In genomic region chr7:54788664-54789063, GRCh38 we compare ENCODE assay signal across 8 cellular contexts. TPM values are rescaled to one million over a fixed set of nuclear protein-coding genes. Genes with fewer than 3 reads are reported as not detected.
DNase-seq lines count a peak whose midpoint lies in the region; ATAC-seq and TF ChIP-seq lines count a peak whose summit lies in the region.

No MANE protein-coding gene starts in this region.

- peak; percentile 87 for ATAC-seq in GM19035 (IDR thresholded peaks at IDR 0.05; ENCODE audit: unreplicated experiment)

- peaks cover 14% of the 10 kb centered on the region for H3K4me1 ChIP-seq in OCI-LY3 (ENCODE audit: low read length)
- H3K4me1 ChIP-seq in breast epithelium: peaks cover 0 to 6% of the 10 kb centered on the region in 2 donors

- H3K4me3 ChIP-seq in OCI-LY3 (ENCODE audit: low read length) (peak overlapping the region; percentile 23), breast epithelium (no peak overlapping the region)

- DNase-seq in DMS 273 treated with DMSO at 0.1 percent for 48 hours (lab: John Stamatoyannopoulos, UW): peak; percentile 53
- DNase-seq in HPDE6-E6E7 (ENCODE audit: extremely low spot score): peak; percentile 76
- no peak for DNase-seq in breast epithelium (ENCODE audit: low spot score in 2 of 2)
- DNase-seq in kidney tubule cell (ENCODE audit: low spot score): peak; percentile 94
- DNase-seq in stimulated activated CD4-positive, alpha-beta T cell treated with anti-CD3 and anti-CD28 coated beads, TNF-alpha, amount 100 ng/mL, for 48 hours (ENCODE audit: low read depth in 3 of 3): peak in 2 of 3 donors; percentile 11 to 28
- DNase-seq in NCI-H446 treated with DMSO at 0.1 percent for 48 hours (lab: John Stamatoyannopoulos, UW): no peak

- no peak overlapping the region for H3K27ac ChIP-seq in OCI-LY3 (ENCODE audit: low read length)
- H3K27ac ChIP-seq in breast epithelium: no peak overlapping the region

- H4K20me1 ChIP-seq in OCI-LY3 (ENCODE audit: insufficient read depth, low read length): no peaks in the 10 kb centered on the region

- no peaks in the 10 kb centered on the region for H3K9me3 ChIP-seq in OCI-LY3 (ENCODE audit: insufficient read depth, low read length)
- no peaks in the 10 kb centered on the region for H3K9me3 ChIP-seq in breast epithelium

- TF ChIP-seq POLR2A in breast epithelium (IDR thresholded peaks at IDR 0.05): no peak

- H3K4me2 ChIP-seq in OCI-LY3 (ENCODE audit: low read length): peak overlapping the region; percentile 63

- H3K79me2 ChIP-seq in OCI-LY3 (ENCODE audit: low read length): no peaks in the 10 kb centered on the region

- peak overlapping the region; percentile 51; the same call in 1 of the 2 replicates for H2AFZ ChIP-seq in OCI-LY3 (ENCODE audit: low read depth, low read length)

- peak; percentile 83 for TF ChIP-seq CTCF in OCI-LY3 (IDR thresholded peaks at IDR 0.05; ENCODE audit: low read depth, low read length)
- peak in 2 of 3 donors; percentile 56 to 67 for TF ChIP-seq CTCF in breast epithelium (IDR thresholded peaks at IDR 0.05)

- intact Hi-C loops in breast epithelium (cut with DNase I; ENCODE audit: low total_unique reads): loop anchor here (5.0 kb wide), 1 partner anchor 464 kb away; no protein-coding TSS in a partner anchor

- H3K9ac ChIP-seq in OCI-LY3 (ENCODE audit: low read length): no peak overlapping the region

- no peaks in the 10 kb centered on the region for H3K36me3 ChIP-seq in OCI-LY3 (replicated peaks; ENCODE audit: low read depth, low read length)
- H3K36me3 ChIP-seq in breast epithelium: no peaks in the 10 kb centered on the region

- H3K27me3 ChIP-seq in OCI-LY3 (ENCODE audit: low read depth, low read length): peaks cover 8% of the 10 kb centered on the region; the same call in 1 of the 2 replicates
- H3K27me3 ChIP-seq in breast epithelium: no peaks in the 10 kb centered on the region

RNA-seq across cellular contexts. Expression of gene SEC61G, which starts 29.7 kb away (rescaled TPM):
- total RNA-seq in breast epithelium: 100 to 1,000 TPM; 192 to 238 (median 194) TPM

Comparison
In these comparisons a context has a peak if more than half of its experiments do, and no peak if none do; other contexts are left out.
1. DNase-seq: peak in DMS 273 treated with DMSO at 0.1 percent for 48 hours (single experiment), HPDE6-E6E7 (single experiment), kidney tubule cell (single experiment) and stimulated activated CD4-positive, alpha-beta T cell treated with anti-CD3 and anti-CD28 coated beads, TNF-alpha, amount 100 ng/mL, for 48 hours (2 of 3); none in breast epithelium (0 of 2) and NCI-H446 treated with DMSO at 0.1 percent for 48 hours (single experiment).